ENCODE assay signal across 1 cellular context in the genomic region with DNA sequence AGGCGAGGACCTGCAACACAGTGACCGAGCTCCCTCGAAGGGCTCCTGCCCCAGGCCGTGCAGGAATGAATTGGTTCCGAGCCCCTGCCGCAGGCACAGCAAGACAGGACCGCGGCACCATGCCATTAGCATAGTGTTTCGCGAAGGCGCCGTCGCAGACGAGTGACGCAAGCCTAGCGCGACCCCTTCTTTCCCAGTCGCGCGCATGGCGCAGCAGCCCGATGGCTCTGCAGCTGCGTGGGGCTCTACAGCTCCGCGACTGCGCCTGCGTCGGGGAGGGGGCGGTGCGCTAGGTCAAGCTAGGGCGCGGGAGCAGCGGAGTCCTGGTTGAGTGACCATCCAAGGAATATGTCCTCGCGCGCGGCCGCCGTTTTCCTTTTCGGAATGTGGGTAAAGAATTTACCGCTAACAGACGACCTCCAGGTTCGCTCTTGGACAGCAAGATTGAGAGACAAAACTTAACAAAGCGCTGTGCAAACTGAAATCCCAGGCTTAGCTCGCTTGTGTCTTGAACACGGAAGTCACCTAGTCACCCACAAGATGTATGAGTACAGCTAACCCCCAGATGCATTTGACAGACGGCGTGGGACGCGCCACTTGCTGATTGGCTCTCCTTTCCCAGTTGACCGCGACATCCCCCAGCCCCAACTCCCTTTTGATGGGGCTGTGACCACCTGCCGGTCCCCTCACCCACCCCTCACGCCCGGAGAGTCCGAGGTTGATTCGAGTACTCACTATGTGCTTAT.
A peak's percentile ranks its signal among the peaks of the same experiment; 100 is the strongest.
TF ChIP-seq lines count a peak whose summit lies in the region.

Gene TRMT61B, minus strand, starts transcription at position 164 of the 746 bp plus-strand sequence. Its CDS starts 32 bp downstream, at position 132.

TF ChIP-seq in HepG2, 621 proteins besides CTCF, POLR2A, EP300 and RAD21 (continued from another document and continues in another):
- TF ChIP-seq JUN (CRISPR knock-in tag; IDR thresholded peaks at IDR 0.05) (no peak), GABPB1 (CRISPR knock-in tag; IDR thresholded peaks at IDR 0.05) (peak; percentile 92), ZNF792 (CRISPR knock-in tag; IDR thresholded peaks at IDR 0.05) (peak; percentile 98), NR1H2 (CRISPR knock-in tag; IDR thresholded peaks at IDR 0.05; ENCODE audit: borderline replicate concordance, low read depth) (peak; percentile 69; the same call in 1 of the 2 replicates), ISL2 (CRISPR knock-in tag; IDR thresholded peaks at IDR 0.05) (peak; percentile 90), MIER2 (CRISPR knock-in tag; IDR thresholded peaks at IDR 0.05) (peak; percentile 88), ZNF44 (CRISPR knock-in tag; IDR thresholded peaks at IDR 0.05) (peak; percentile 100), HNRNPH1 (optimal IDR thresholded peaks at IDR 0.05; ENCODE audit: low read depth, low read length) (peak; percentile 86), SMARCE1 (IDR thresholded peaks at IDR 0.05; ENCODE audit: borderline replicate concordance) (no peak), ARNT (IDR thresholded peaks at IDR 0.05) (no peak), MAFG (CRISPR knock-in tag; IDR thresholded peaks at IDR 0.05) (no peak), FOXJ3 (CRISPR knock-in tag; IDR thresholded peaks at IDR 0.05; ENCODE audit: borderline replicate concordance) (peak; percentile 80; the same call in 1 of the 2 replicates), ZNF510 (CRISPR knock-in tag; IDR thresholded peaks at IDR 0.05; ENCODE audit: low read depth) (0 out of 2 replicates have a peak, but pooled peaks have one; percentile 64), ZNF350 (CRISPR knock-in tag; IDR thresholded peaks at IDR 0.05; ENCODE audit: borderline replicate concordance, low read depth) (peak; percentile 99), RFX3 (CRISPR knock-in tag; IDR thresholded peaks at IDR 0.05) (no peak), MEIS1 (CRISPR knock-in tag; IDR thresholded peaks at IDR 0.05; ENCODE audit: borderline replicate concordance) (peak; percentile 95), RFXANK (CRISPR knock-in tag; IDR thresholded peaks at IDR 0.05) (peak; percentile 90; the same call in 1 of the 2 replicates), ZNF562 (CRISPR knock-in tag; IDR thresholded peaks at IDR 0.05; ENCODE audit: borderline replicate concordance) (no peak), ZNF329 (CRISPR knock-in tag; IDR thresholded peaks at IDR 0.05; ENCODE audit: low read depth) (0 out of 2 replicates have a peak, but pooled peaks have one; percentile 32), ZNF34 (CRISPR knock-in tag; IDR thresholded peaks at IDR 0.05; ENCODE audit: borderline replicate concordance) (peak; percentile 25; the same call in 1 of the 2 replicates), TBX3 (IDR thresholded peaks at IDR 0.05; ENCODE audit: borderline replicate concordance) (peak; percentile 64; the same call in 1 of the 2 replicates), ZNF331 (CRISPR knock-in tag; IDR thresholded peaks at IDR 0.05) (peak; percentile 98), NCOA1 (CRISPR knock-in tag; IDR thresholded peaks at IDR 0.05) (peak; percentile 95; the same call in 1 of the 2 replicates), ZNF160 (CRISPR knock-in tag; IDR thresholded peaks at IDR 0.05) (peak; percentile 85; the same call in 1 of the 2 replicates), HMGXB4 (CRISPR knock-in tag; IDR thresholded peaks at IDR 0.05; ENCODE audit: borderline replicate concordance in 1 of 2, low read depth in 1 of 2) (peak; percentile 92 to 99), REL (CRISPR knock-in tag; conservative IDR thresholded peaks at IDR 0.05) (peak; percentile 82), REST (IDR thresholded peaks at IDR 0.05; ENCODE audit: borderline replicate concordance in 1 of 2, low read depth in 1 of 2, low read length in 2 of 2) (0 out of 4 replicates have a peak, but pooled peaks of 1 of the 2 experiments have one; percentile 48), FOXP1 (IDR thresholded peaks at IDR 0.05) (no peak), FOXP1 (CRISPR knock-in tag; IDR thresholded peaks at IDR 0.05) (peak; percentile 80), PLRG1 (conservative IDR thresholded peaks at IDR 0.05) (no peak), ZNF503 (CRISPR knock-in tag; IDR thresholded peaks at IDR 0.05) (peak; percentile 73), PTBP1 (IDR thresholded peaks at IDR 0.05; ENCODE audit: low read depth, low read length, poor library complexity, severe bottlenecking) (no peak), ZNF354B (CRISPR knock-in tag; IDR thresholded peaks at IDR 0.05) (no peak), ZNF550 (CRISPR knock-in tag; IDR thresholded peaks at IDR 0.05; ENCODE audit: borderline replicate concordance) (peak; percentile 80; the same call in 1 of the 2 replicates), TEAD3 (CRISPR knock-in tag; optimal IDR thresholded peaks at IDR 0.05; ENCODE audit: borderline replicate concordance) (peak; percentile 91)
- TF ChIP-seq, protein P1, sequence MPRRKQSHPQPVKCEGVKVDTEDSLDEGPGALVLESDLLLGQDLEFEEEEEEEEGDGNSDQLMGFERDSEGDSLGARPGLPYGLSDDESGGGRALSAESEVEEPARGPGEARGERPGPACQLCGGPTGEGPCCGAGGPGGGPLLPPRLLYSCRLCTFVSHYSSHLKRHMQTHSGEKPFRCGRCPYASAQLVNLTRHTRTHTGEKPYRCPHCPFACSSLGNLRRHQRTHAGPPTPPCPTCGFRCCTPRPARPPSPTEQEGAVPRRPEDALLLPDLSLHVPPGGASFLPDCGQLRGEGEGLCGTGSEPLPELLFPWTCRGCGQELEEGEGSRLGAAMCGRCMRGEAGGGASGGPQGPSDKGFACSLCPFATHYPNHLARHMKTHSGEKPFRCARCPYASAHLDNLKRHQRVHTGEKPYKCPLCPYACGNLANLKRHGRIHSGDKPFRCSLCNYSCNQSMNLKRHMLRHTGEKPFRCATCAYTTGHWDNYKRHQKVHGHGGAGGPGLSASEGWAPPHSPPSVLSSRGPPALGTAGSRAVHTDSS (CRISPR knock-in tag; conservative IDR thresholded peaks at IDR 0.05) = no peak
- TF ChIP-seq, protein P2, sequence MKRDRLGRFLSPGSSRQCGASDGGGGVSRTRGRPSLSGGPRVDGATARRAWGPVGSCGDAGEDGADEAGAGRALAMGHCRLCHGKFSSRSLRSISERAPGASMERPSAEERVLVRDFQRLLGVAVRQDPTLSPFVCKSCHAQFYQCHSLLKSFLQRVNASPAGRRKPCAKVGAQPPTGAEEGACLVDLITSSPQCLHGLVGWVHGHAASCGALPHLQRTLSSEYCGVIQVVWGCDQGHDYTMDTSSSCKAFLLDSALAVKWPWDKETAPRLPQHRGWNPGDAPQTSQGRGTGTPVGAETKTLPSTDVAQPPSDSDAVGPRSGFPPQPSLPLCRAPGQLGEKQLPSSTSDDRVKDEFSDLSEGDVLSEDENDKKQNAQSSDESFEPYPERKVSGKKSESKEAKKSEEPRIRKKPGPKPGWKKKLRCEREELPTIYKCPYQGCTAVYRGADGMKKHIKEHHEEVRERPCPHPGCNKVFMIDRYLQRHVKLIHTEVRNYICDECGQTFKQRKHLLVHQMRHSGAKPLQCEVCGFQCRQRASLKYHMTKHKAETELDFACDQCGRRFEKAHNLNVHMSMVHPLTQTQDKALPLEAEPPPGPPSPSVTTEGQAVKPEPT (CRISPR knock-in tag; IDR thresholded peaks at IDR 0.05; ENCODE audit: low read depth) = peak; percentile 89
- TF ChIP-seq, protein P3, sequence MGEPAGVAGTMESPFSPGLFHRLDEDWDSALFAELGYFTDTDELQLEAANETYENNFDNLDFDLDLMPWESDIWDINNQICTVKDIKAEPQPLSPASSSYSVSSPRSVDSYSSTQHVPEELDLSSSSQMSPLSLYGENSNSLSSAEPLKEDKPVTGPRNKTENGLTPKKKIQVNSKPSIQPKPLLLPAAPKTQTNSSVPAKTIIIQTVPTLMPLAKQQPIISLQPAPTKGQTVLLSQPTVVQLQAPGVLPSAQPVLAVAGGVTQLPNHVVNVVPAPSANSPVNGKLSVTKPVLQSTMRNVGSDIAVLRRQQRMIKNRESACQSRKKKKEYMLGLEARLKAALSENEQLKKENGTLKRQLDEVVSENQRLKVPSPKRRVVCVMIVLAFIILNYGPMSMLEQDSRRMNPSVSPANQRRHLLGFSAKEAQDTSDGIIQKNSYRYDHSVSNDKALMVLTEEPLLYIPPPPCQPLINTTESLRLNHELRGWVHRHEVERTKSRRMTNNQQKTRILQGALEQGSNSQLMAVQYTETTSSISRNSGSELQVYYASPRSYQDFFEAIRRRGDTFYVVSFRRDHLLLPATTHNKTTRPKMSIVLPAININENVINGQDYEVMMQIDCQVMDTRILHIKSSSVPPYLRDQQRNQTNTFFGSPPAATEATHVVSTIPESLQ (CRISPR knock-in tag; conservative IDR thresholded peaks at IDR 0.05) = peak; percentile 94
- TF ChIP-seq, protein P4, sequence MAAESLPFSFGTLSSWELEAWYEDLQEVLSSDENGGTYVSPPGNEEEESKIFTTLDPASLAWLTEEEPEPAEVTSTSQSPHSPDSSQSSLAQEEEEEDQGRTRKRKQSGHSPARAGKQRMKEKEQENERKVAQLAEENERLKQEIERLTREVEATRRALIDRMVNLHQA (CRISPR knock-in tag; IDR thresholded peaks at IDR 0.05) = no peak; the same call in 1 of the 2 replicates
- TF ChIP-seq, protein P5, sequence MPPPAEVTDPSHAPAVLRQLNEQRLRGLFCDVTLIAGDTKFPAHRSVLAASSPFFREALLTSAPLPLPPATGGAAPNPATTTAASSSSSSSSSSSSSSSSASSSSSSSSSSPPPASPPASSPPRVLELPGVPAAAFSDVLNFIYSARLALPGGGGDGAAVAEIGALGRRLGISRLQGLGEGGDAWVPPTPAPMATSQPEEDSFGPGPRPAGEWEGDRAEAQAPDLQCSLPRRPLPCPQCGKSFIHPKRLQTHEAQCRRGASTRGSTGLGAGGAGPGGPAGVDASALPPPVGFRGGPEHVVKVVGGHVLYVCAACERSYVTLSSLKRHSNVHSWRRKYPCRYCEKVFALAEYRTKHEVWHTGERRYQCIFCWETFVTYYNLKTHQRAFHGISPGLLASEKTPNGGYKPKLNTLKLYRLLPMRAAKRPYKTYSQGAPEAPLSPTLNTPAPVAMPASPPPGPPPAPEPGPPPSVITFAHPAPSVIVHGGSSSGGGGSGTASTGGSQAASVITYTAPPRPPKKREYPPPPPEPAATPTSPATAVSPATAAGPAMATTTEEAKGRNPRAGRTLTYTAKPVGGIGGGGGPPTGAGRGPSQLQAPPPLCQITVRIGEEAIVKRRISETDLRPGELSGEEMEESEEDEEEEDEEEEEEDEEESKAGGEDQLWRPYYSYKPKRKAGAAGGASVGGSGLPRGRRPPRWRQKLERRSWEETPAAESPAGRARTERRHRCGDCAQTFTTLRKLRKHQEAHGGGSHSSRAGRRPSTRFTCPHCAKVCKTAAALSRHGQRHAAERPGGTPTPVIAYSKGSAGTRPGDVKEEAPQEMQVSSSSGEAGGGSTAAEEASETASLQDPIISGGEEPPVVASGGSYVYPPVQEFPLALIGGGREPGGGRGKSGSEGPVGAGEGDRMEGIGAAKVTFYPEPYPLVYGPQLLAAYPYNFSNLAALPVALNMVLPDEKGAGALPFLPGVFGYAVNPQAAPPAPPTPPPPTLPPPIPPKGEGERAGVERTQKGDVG (CRISPR knock-in tag; IDR thresholded peaks at IDR 0.05; ENCODE audit: borderline replicate concordance) = peak; percentile 98
